ENCODE assay signal across 20 cellular contexts in genomic region chr6:43036712-43037111, GRCh38.
"Had no signal": no experiment of that assay in that cellular context is flagged by ENCODE, and none has a peak within 500 bp of the region (broad histone marks: within the 10 kb centered on the region; RNA-seq: fewer than 3 reads in every experiment).

No MANE protein-coding gene starts in this region.

- H3K9me3 ChIP-seq: MG63 had no signal

- ATAC-seq: activated CD4-positive, alpha-beta T cell treated with anti-CD3 and anti-CD28 coated beads for 36 hours; activated CD8-positive, alpha-beta T cell treated with anti-CD3 and anti-CD28 coated beads, Interleukin-2, amount 10 ng/mL, durations not matched to agents 7 days and 5 days; T-cell had no signal

- DNase-seq: activated CD4-positive, alpha-beta T cell treated with anti-CD3 and anti-CD28 coated beads for 36 hours; activated CD4-positive, alpha-beta T cell treated with anti-CD3 and anti-CD28 coated beads, Interleukin-2, amount 50 U/mL, for 4 hours; activated CD8-positive, alpha-beta memory T cell treated with anti-CD3 and anti-CD28 coated beads, Interleukin-2, amount 50 U/mL, for 48 hours; activated CD8-positive, alpha-beta T cell treated with anti-CD3 and anti-CD28 coated beads, Interleukin-2, amount 10 ng/mL, durations not matched to agents 7 days and 5 days; activated T-cell treated with anti-CD3 and anti-CD28 coated beads, Interleukin-2, amount 50 U/mL, for 1 hour; brain microvascular endothelial cell; MG63; NCI-H1105; NCI-H1436; NCI-H1694 treated with DMSO at 0.1 percent for 48 hours; NCI-H2081; NCI-H446; NCI-H524; PC-9; T-cell had no signal

- H3K4me3 Mint-ChIP-seq: activated CD4-positive, alpha-beta T cell treated with anti-CD3 and anti-CD28 coated beads for 36 hours; activated CD8-positive, alpha-beta T cell treated with anti-CD3 and anti-CD28 coated beads, Interleukin-2, amount 10 ng/mL, durations not matched to agents 7 days and 5 days; activated naive CD4-positive, alpha-beta T cell treated with anti-CD3 and anti-CD28 coated beads, Interleukin-2, amount 50 U/mL, for 24 hours; T-cell had no signal

- H3K4me3 ChIP-seq: cardiac muscle cell, MG63, PC-9, SK-N-MC had no signal

- H2AFZ ChIP-seq: PC-9 had no signal

- H3K27me3 Mint-ChIP-seq: activated CD4-positive, alpha-beta T cell treated with anti-CD3 and anti-CD28 coated beads for 36 hours; activated naive CD4-positive, alpha-beta T cell treated with anti-CD3 and anti-CD28 coated beads, Interleukin-2, amount 50 U/mL, for 24 hours; T-cell had no signal

- H3K27ac ChIP-seq: brain microvascular endothelial cell, cardiac muscle cell, KMS-11, PC-9, SK-N-MC, VCaP had no signal

- H3K9ac ChIP-seq: KMS-11 had no signal

- H3K36me3 ChIP-seq: MG63 had no signal

- H3K27ac Mint-ChIP-seq: activated CD4-positive, alpha-beta T cell treated with anti-CD3 and anti-CD28 coated beads for 36 hours had no signal

- H3K9me3 Mint-ChIP-seq: activated naive CD4-positive, alpha-beta T cell treated with anti-CD3 and anti-CD28 coated beads, Interleukin-2, amount 50 U/mL, for 24 hours; T-cell had no signal

- H3K4me2 ChIP-seq: KMS-11, PC-9 had no signal

- H3K27me3 ChIP-seq: brain microvascular endothelial cell, cardiac muscle cell, MG63 had no signal

- H3K4me1 Mint-ChIP-seq: activated naive CD4-positive, alpha-beta T cell treated with anti-CD3 and anti-CD28 coated beads, Interleukin-2, amount 50 U/mL, for 24 hours had no signal
